ENCODE assay signal across 1 cellular context in the genomic region with DNA sequence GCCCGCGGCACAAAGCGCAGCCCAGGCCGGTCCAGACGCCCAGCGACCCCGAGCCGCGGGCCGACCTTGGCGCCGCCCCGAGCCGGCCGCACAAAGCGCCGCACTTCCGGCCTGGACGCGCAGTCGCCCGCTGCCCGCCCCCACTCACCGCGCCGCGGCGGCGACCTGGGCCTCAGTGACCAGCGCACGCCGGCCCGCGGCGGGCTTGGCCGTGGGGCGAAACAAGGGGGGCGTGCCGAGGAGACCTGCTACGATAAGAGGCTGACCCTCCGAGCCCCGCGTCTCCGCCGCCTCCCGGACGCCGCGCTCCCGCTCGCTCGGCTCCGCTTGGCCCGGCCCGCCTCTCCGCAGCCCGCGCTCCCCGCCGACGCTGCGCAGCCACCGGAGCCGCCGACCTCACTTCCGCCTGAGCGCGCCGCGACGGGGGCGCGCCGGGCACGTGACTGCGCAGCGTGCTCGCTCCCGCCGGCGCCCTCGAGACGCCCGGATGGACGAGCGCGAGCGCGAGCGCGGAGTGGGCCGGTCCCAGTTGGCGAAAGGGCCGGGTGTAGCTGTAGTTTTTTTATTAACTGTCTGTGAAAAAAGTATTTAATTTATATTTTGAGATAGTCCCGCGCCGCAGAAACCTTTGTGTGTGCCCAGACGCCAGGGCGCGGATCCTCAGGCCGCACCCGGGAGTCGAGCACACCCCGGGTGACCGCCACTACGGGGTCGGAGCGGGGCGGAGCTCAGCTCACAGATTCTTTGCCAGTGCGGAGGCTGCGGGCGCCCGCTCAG.
TF ChIP-seq lines count a peak whose summit lies in the region.

A gene with protein sequence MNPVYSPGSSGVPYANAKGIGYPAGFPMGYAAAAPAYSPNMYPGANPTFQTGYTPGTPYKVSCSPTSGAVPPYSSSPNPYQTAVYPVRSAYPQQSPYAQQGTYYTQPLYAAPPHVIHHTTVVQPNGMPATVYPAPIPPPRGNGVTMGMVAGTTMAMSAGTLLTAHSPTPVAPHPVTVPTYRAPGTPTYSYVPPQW (minus strand): TSS at position 395 of the 777 bp plus-strand sequence. CDS start 10,814 bp downstream, outside the sequence.

TF ChIP-seq in HepG2, 621 proteins besides CTCF, POLR2A, EP300 and RAD21 (continued from another document and continues in another):
- TF ChIP-seq, protein P1, sequence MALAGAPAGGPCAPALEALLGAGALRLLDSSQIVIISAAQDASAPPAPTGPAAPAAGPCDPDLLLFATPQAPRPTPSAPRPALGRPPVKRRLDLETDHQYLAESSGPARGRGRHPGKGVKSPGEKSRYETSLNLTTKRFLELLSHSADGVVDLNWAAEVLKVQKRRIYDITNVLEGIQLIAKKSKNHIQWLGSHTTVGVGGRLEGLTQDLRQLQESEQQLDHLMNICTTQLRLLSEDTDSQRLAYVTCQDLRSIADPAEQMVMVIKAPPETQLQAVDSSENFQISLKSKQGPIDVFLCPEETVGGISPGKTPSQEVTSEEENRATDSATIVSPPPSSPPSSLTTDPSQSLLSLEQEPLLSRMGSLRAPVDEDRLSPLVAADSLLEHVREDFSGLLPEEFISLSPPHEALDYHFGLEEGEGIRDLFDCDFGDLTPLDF (CRISPR knock-in tag; IDR thresholded peaks at IDR 0.05), result no peak; the same call in 1 of the 2 replicates
- TF ChIP-seq ZNF17 (CRISPR knock-in tag; IDR thresholded peaks at IDR 0.05) (no peak), ZNF207 (IDR thresholded peaks at IDR 0.05; ENCODE audit: borderline replicate concordance) (no peak), NPAS2 (CRISPR knock-in tag; IDR thresholded peaks at IDR 0.05; ENCODE audit: borderline replicate concordance) (no peak), NFE2 (CRISPR knock-in tag; IDR thresholded peaks at IDR 0.05) (no peak), ZNF350 (CRISPR knock-in tag; IDR thresholded peaks at IDR 0.05; ENCODE audit: borderline replicate concordance, low read depth) (no peak), ZNF230 (CRISPR knock-in tag; IDR thresholded peaks at IDR 0.05) (no peak; the same call in 1 of the 2 replicates), ZNF75D (CRISPR knock-in tag; IDR thresholded peaks at IDR 0.05; ENCODE audit: borderline replicate concordance) (no peak), HHEX (CRISPR knock-in tag; IDR thresholded peaks at IDR 0.05) (no peak), SALL1 (CRISPR knock-in tag; IDR thresholded peaks at IDR 0.05) (peak; percentile 78; the same call in 1 of the 2 replicates), ZNF775 (CRISPR knock-in tag; IDR thresholded peaks at IDR 0.05; ENCODE audit: borderline replicate concordance) (no peak), NBN (conservative IDR thresholded peaks at IDR 0.05) (no peak), NCOA2 (CRISPR knock-in tag; IDR thresholded peaks at IDR 0.05) (no peak; the same call in 1 of the 2 replicates), FOXC1 (CRISPR knock-in tag; IDR thresholded peaks at IDR 0.05; ENCODE audit: borderline replicate concordance) (peak; percentile 74; the same call in 1 of the 2 replicates), SRSF1 (optimal IDR thresholded peaks at IDR 0.05; ENCODE audit: low read depth, low read length) (peak; percentile 84), TEAD3 (CRISPR knock-in tag; optimal IDR thresholded peaks at IDR 0.05; ENCODE audit: borderline replicate concordance) (peak; percentile 11), KLF16 (CRISPR knock-in tag; IDR thresholded peaks at IDR 0.05) (0 out of 4 replicates have a peak, but pooled peaks of 1 of the 2 experiments have one; percentile 77), ZNF614 (CRISPR knock-in tag; IDR thresholded peaks at IDR 0.05; ENCODE audit: borderline replicate concordance) (no peak), ZFAT (CRISPR knock-in tag; conservative IDR thresholded peaks at IDR 0.05) (no peak), ZNF446 (CRISPR knock-in tag; IDR thresholded peaks at IDR 0.05) (peak; percentile 90; the same call in 1 of the 2 replicates), ZBTB20 (CRISPR knock-in tag; IDR thresholded peaks at IDR 0.05; ENCODE audit: borderline replicate concordance, low read depth) (no peak)
- TF ChIP-seq, protein P2, sequence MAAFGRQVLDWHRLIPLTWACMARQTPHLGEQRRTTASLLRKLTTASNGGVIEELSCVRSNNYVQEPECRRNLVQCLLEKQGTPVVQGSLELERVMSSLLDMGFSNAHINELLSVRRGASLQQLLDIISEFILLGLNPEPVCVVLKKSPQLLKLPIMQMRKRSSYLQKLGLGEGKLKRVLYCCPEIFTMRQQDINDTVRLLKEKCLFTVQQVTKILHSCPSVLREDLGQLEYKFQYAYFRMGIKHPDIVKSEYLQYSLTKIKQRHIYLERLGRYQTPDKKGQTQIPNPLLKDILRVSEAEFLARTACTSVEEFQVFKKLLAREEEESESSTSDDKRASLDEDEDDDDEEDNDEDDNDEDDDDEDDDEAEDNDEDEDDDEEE (CRISPR knock-in tag; IDR thresholded peaks at IDR 0.05), result peak; percentile 78; the same call in 1 of the 2 replicates
- TF ChIP-seq, protein P3, sequence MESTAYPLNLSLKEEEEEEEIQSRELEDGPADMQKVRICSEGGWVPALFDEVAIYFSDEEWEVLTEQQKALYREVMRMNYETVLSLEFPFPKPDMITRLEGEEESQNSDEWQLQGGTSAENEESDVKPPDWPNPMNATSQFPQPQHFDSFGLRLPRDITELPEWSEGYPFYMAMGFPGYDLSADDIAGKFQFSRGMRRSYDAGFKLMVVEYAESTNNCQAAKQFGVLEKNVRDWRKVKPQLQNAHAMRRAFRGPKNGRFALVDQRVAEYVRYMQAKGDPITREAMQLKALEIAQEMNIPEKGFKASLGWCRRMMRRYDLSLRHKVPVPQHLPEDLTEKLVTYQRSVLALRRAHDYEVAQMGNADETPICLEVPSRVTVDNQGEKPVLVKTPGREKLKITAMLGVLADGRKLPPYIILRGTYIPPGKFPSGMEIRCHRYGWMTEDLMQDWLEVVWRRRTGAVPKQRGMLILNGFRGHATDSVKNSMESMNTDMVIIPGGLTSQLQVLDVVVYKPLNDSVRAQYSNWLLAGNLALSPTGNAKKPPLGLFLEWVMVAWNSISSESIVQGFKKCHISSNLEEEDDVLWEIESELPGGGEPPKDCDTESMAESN (CRISPR knock-in tag; conservative IDR thresholded peaks at IDR 0.05), result peak; percentile 24
- TF ChIP-seq, protein P4, sequence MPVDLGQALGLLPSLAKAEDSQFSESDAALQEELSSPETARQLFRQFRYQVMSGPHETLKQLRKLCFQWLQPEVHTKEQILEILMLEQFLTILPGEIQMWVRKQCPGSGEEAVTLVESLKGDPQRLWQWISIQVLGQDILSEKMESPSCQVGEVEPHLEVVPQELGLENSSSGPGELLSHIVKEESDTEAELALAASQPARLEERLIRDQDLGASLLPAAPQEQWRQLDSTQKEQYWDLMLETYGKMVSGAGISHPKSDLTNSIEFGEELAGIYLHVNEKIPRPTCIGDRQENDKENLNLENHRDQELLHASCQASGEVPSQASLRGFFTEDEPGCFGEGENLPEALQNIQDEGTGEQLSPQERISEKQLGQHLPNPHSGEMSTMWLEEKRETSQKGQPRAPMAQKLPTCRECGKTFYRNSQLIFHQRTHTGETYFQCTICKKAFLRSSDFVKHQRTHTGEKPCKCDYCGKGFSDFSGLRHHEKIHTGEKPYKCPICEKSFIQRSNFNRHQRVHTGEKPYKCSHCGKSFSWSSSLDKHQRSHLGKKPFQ (CRISPR knock-in tag; IDR thresholded peaks at IDR 0.05; ENCODE audit: insufficient replicate concordance), result no peak
- TF ChIP-seq, protein P5, sequence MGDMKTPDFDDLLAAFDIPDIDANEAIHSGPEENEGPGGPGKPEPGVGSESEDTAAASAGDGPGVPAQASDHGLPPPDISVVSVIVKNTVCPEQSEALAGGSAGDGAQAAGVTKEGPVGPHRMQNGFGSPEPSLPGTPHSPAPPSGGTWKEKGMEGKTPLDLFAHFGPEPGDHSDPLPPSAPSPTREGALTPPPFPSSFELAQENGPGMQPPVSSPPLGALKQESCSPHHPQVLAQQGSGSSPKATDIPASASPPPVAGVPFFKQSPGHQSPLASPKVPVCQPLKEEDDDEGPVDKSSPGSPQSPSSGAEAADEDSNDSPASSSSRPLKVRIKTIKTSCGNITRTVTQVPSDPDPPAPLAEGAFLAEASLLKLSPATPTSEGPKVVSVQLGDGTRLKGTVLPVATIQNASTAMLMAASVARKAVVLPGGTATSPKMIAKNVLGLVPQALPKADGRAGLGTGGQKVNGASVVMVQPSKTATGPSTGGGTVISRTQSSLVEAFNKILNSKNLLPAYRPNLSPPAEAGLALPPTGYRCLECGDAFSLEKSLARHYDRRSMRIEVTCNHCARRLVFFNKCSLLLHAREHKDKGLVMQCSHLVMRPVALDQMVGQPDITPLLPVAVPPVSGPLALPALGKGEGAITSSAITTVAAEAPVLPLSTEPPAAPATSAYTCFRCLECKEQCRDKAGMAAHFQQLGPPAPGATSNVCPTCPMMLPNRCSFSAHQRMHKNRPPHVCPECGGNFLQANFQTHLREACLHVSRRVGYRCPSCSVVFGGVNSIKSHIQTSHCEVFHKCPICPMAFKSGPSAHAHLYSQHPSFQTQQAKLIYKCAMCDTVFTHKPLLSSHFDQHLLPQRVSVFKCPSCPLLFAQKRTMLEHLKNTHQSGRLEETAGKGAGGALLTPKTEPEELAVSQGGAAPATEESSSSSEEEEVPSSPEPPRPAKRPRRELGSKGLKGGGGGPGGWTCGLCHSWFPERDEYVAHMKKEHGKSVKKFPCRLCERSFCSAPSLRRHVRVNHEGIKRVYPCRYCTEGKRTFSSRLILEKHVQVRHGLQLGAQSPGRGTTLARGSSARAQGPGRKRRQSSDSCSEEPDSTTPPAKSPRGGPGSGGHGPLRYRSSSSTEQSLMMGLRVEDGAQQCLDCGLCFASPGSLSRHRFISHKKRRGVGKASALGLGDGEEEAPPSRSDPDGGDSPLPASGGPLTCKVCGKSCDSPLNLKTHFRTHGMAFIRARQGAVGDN (CRISPR knock-in tag; IDR thresholded peaks at IDR 0.05), result peak; percentile 82
- TF ChIP-seq, protein P6, sequence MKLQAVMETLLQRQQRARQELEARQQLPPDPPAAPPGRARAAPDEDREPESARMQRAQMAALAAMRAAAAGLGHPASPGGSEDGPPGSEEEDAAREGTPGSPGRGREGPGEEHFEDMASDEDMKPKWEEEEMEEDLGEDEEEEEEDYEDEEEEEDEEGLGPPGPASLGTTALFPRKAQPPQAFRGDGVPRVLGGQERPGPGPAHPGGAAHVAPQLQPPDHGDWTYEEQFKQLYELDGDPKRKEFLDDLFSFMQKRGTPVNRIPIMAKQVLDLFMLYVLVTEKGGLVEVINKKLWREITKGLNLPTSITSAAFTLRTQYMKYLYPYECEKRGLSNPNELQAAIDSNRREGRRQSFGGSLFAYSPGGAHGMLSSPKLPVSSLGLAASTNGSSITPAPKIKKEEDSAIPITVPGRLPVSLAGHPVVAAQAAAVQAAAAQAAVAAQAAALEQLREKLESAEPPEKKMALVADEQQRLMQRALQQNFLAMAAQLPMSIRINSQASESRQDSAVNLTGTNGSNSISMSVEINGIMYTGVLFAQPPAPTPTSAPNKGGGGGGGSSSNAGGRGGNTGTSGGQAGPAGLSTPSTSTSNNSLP (IDR thresholded peaks at IDR 0.05; ENCODE audit: low read depth, low read length), result no peak; the same call in 1 of the 2 replicates
- TF ChIP-seq, protein P7, sequence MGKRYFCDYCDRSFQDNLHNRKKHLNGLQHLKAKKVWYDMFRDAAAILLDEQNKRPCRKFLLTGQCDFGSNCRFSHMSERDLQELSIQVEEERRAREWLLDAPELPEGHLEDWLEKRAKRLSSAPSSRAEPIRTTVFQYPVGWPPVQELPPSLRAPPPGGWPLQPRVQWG (CRISPR knock-in tag; IDR thresholded peaks at IDR 0.05; ENCODE audit: borderline replicate concordance, low read depth), result no peak
- TF ChIP-seq, protein P8, sequence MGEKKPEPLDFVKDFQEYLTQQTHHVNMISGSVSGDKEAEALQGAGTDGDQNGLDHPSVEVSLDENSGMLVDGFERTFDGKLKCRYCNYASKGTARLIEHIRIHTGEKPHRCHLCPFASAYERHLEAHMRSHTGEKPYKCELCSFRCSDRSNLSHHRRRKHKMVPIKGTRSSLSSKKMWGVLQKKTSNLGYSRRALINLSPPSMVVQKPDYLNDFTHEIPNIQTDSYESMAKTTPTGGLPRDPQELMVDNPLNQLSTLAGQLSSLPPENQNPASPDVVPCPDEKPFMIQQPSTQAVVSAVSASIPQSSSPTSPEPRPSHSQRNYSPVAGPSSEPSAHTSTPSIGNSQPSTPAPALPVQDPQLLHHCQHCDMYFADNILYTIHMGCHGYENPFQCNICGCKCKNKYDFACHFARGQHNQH (CRISPR knock-in tag; IDR thresholded peaks at IDR 0.05), result peak; percentile 81
- TF ChIP-seq, protein P9, sequence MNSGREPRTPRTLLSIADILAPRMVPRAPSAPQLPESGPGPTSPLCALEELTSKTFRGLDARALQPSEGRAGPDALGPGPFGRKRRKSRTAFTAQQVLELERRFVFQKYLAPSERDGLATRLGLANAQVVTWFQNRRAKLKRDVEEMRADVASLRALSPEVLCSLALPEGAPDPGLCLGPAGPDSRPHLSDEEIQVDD (CRISPR knock-in tag; IDR thresholded peaks at IDR 0.05; ENCODE audit: borderline replicate concordance), result no peak
- TF ChIP-seq, protein P10, sequence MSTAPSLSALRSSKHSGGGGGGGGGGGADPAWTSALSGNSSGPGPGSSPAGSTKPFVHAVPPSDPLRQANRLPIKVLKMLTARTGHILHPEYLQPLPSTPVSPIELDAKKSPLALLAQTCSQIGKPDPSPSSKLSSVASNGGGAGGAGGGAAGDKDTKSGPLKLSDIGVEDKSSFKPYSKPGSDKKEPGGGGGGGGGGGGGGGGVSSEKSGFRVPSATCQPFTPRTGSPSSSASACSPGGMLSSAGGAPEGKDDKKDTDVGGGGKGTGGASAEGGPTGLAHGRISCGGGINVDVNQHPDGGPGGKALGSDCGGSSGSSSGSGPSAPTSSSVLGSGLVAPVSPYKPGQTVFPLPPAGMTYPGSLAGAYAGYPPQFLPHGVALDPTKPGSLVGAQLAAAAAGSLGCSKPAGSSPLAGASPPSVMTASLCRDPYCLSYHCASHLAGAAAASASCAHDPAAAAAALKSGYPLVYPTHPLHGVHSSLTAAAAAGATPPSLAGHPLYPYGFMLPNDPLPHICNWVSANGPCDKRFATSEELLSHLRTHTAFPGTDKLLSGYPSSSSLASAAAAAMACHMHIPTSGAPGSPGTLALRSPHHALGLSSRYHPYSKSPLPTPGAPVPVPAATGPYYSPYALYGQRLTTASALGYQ (CRISPR knock-in tag; IDR thresholded peaks at IDR 0.05), result peak; percentile 35
- TF ChIP-seq, protein P11, sequence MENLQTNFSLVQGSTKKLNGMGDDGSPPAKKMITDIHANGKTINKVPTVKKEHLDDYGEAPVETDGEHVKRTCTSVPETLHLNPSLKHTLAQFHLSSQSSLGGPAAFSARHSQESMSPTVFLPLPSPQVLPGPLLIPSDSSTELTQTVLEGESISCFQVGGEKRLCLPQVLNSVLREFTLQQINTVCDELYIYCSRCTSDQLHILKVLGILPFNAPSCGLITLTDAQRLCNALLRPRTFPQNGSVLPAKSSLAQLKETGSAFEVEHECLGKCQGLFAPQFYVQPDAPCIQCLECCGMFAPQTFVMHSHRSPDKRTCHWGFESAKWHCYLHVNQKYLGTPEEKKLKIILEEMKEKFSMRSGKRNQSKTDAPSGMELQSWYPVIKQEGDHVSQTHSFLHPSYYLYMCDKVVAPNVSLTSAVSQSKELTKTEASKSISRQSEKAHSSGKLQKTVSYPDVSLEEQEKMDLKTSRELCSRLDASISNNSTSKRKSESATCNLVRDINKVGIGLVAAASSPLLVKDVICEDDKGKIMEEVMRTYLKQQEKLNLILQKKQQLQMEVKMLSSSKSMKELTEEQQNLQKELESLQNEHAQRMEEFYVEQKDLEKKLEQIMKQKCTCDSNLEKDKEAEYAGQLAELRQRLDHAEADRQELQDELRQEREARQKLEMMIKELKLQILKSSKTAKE (CRISPR knock-in tag; IDR thresholded peaks at IDR 0.05; ENCODE audit: borderline replicate concordance), result 0 out of 2 replicates have a peak, but pooled peaks have one; percentile 30
- TF ChIP-seq, protein P12, sequence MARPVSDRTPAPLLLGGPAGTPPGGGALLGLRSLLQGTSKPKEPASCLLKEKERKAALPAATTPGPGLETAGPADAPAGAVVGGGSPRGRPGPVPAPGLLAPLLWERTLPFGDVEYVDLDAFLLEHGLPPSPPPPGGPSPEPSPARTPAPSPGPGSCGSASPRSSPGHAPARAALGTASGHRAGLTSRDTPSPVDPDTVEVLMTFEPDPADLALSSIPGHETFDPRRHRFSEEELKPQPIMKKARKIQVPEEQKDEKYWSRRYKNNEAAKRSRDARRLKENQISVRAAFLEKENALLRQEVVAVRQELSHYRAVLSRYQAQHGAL (CRISPR knock-in tag; IDR thresholded peaks at IDR 0.05; ENCODE audit: not compliant biosample characterization), result peak; percentile 14
